ENCODE assay signal across 12 cellular contexts in the genomic region with DNA sequence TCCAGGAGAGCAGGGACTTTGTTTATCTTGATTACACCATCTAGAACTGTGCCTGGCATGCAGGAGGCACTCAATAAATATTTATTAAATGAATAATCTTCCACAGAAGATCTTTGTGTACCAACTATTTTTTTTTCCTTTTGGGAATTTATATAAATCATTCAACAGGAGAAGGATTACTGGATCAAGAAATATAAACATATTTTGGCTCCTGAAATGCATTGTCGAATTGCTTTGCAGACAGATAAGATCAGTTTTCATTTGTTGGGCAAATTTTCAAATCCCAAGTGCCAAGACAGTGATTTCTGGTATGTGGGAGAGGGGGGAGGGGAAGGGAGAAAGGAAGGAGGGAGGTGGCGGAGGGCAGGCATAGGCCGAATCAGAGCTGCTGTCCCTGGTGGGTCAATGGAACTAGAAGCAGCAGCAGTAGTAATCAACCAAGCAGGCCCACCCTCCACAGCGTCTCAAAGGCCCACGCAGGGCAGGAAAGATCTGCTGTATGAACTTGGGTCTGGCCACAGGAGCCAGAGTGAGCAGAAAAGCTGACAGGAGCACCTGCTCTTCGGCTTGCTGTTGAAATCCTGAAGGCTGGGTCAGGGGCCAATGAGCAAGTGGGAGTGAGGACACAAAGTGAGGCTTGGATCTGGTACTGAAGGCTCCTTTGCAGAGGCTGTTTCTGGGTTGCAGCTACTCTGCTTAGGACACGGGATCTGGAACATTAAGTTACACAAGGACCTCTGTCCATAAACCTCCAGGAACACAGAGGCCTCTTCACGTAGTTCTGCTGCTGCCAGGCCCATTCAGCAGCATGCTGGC. TPM values are rescaled to one million over a fixed set of nuclear protein-coding genes. Genes with fewer than 3 reads are reported as not detected.
DNase-seq lines count a peak whose midpoint lies in the region; ATAC-seq and TF ChIP-seq lines count a peak whose summit lies in the region.
"Had no signal": no experiment of that assay in that cellular context is flagged by ENCODE, and none has a peak within 500 bp of the region (broad histone marks: within the 10 kb centered on the region; RNA-seq: fewer than 3 reads in every experiment).

No MANE protein-coding gene starts in this region.

- TF ChIP-seq CTCF in chondrocyte (IDR thresholded peaks at IDR 0.05) (no peak), lower leg skin (IDR thresholded peaks at IDR 0.05) (no peak)

- H3K27ac ChIP-seq in skin epidermis = peak overlapping the region in 12 of 21 experiments; percentile 20 to 65 (median 51)

- peak; percentile 14 to 50 for DNase-seq in HAP-1 (ENCODE audit: low spot score in 2 of 2)
- DNase-seq in chondrocyte (ENCODE audit: low spot score) = no peak
- peak; percentile 69 for DNase-seq in left lobe of liver (ENCODE audit: low spot score)
- DNase-seq in NCI-H345 (lab: John Stamatoyannopoulos, UW) = no peak
- DNase-seq in lower leg skin (ENCODE audit: low spot score in 2 of 2) = no peak
- DNase-seq: activated CD8-positive, alpha-beta memory T cell treated with anti-CD3 and anti-CD28 coated beads, Interleukin-2, amount 10 ng/mL, durations not matched to agents 7 days and 5 days; CD4-positive, CD25-positive, alpha-beta regulatory T cell; MM.1S had no signal

- peaks cover 49% of the 10 kb centered on the region for H3K4me1 Mint-ChIP-seq in chondrocyte (ENCODE audit: low read depth)

- H3K36me3 Mint-ChIP-seq in chondrocyte (ENCODE audit: low read depth) = no peaks in the 10 kb centered on the region
- H3K36me3 Mint-ChIP-seq: activated CD8-positive, alpha-beta memory T cell treated with anti-CD3 and anti-CD28 coated beads, Interleukin-2, amount 10 ng/mL, durations not matched to agents 7 days and 5 days; CD4-positive, CD25-positive, alpha-beta regulatory T cell had no signal

- peak overlapping the region; percentile 64 for H3K27ac Mint-ChIP-seq in chondrocyte (ENCODE audit: unreplicated experiment)
- H3K27ac Mint-ChIP-seq: activated CD8-positive, alpha-beta memory T cell treated with anti-CD3 and anti-CD28 coated beads, Interleukin-2, amount 10 ng/mL, durations not matched to agents 7 days and 5 days; progenitor cell of endocrine pancreas had no signal

- ATAC-seq in left lobe of liver = peak; percentile 60
- no peak for ATAC-seq in HG02571 (IDR thresholded peaks at IDR 0.05; ENCODE audit: unreplicated experiment)
- ATAC-seq in GM21423 (IDR thresholded peaks at IDR 0.05; ENCODE audit: unreplicated experiment) = no peak
- ATAC-seq: activated CD8-positive, alpha-beta memory T cell treated with anti-CD3 and anti-CD28 coated beads, Interleukin-2, amount 10 ng/mL, durations not matched to agents 7 days and 5 days had no signal

- 32 to 34% methylated on average over 8 of the region's 8 CpGs for WGBS in lower leg skin, 2 donors

- H3K27me3 Mint-ChIP-seq in chondrocyte (ENCODE audit: low read depth) = no peaks in the 10 kb centered on the region
- H3K27me3 Mint-ChIP-seq: CD4-positive, CD25-positive, alpha-beta regulatory T cell; progenitor cell of endocrine pancreas had no signal

- H3K4me3 Mint-ChIP-seq in chondrocyte (ENCODE audit: unreplicated experiment) = no peak overlapping the region
- H3K4me3 Mint-ChIP-seq: activated CD8-positive, alpha-beta memory T cell treated with anti-CD3 and anti-CD28 coated beads, Interleukin-2, amount 10 ng/mL, durations not matched to agents 7 days and 5 days; CD4-positive, CD25-positive, alpha-beta regulatory T cell had no signal

- H3K27me3 ChIP-seq in HAP-1 (ENCODE audit: low read depth) = no peaks in the 10 kb centered on the region

- in situ Hi-C loops in HAP-1 (cut with MboI; ENCODE audit: low sequenced_read_pairs) = loop anchor here (25.0 kb wide), 1 partner anchor 330 kb away; no protein-coding TSS in a partner anchor

- peaks cover 7% of the 10 kb centered on the region for H3K4me1 ChIP-seq in HAP-1

- no peak overlapping the region for H3K4me3 ChIP-seq in HAP-1
- no peak overlapping the region for H3K4me3 ChIP-seq in skin epidermis
- no peak overlapping the region for H3K4me3 ChIP-seq in lower leg skin (ENCODE audit: low read depth, poor library complexity, severe bottlenecking)

- H3K9me3 Mint-ChIP-seq in chondrocyte (ENCODE audit: low read depth) = no peaks in the 10 kb centered on the region
- H3K9me3 Mint-ChIP-seq: CD4-positive, CD25-positive, alpha-beta regulatory T cell had no signal

- intact Hi-C loops in lower leg skin (cut with DNase I; ENCODE audit: low total_unique reads) = loop anchor here (10.0 kb wide), 2 partner anchors 178 to 328 kb away; no protein-coding TSS in a partner anchor

- H3K36me3 ChIP-seq in HAP-1 (replicated peaks) = no peaks in the 10 kb centered on the region

- H3K9me3 ChIP-seq in HAP-1 = no peaks in the 10 kb centered on the region

- no peak for TF ChIP-seq POLR2A in lower leg skin (IDR thresholded peaks at IDR 0.05)

RNA-seq across cellular contexts. Expression of a gene that starts 15.8 kb away (rescaled TPM):
- 10.0 to 11.3 TPM (median 10.8 TPM) in 3 replicates for total RNA-seq in chondrocyte
- total RNA-seq in left lobe of liver = 3.0 TPM
- 1 to 10 TPM; 2.6 to 4.9 (median 4.7) TPM for total RNA-seq in lower leg skin

Comparison
In these comparisons a context has a peak if more than half of its experiments do, and no peak if none do; other contexts are left out.
1. DNase-seq: peak in HAP-1 (2 of 2) and left lobe of liver (single experiment); none in chondrocyte (single experiment), NCI-H345 (single experiment) and lower leg skin (0 of 2).